Comparison of ENCODE assay signal across 18 cellular contexts in genomic region chr12:130513572-130513971, GRCh38.
A peak's percentile ranks its signal among the peaks of the same experiment; 100 is the strongest.
DNase-seq lines count a peak whose midpoint lies in the region; ATAC-seq, FAIRE-seq and TF ChIP-seq lines count a peak whose summit lies in the region.
"Had no signal": no experiment of that assay in that cellular context is flagged by ENCODE, and none has a peak within 500 bp of the region (broad histone marks: within the 10 kb centered on the region; RNA-seq: fewer than 3 reads in every experiment).

No MANE protein-coding gene starts in this region.

- TF ChIP-seq EP300 in HepG2 (IDR thresholded peaks at IDR 0.05; ENCODE audit: low read depth in 2 of 2, low read length in 2 of 2) (no peak), HepG2 (CRISPR knock-in tag; IDR thresholded peaks at IDR 0.05; ENCODE audit: borderline replicate concordance) (no peak)

- H3K27me3 Mint-ChIP-seq in glutamatergic neuron (ENCODE audit: unreplicated experiment), result peaks cover 5% of the 10 kb centered on the region

- 28% methylated on average over 2 of the region's 2 CpGs for WGBS in HepG2 (ENCODE audit: low lambda C conversion rate)
- 50% methylated on average over 2 of the region's 2 CpGs for WGBS in right lobe of liver (ENCODE audit: insufficient coverage, low coverage, low lambda C conversion rate, missing lambda C conversion rate)

- POLR2A ChIA-PET in HepG2 (lab: Yijun Ruan, JAX), result no interaction called here

- H3K27me3 ChIP-seq in HepG2 (ENCODE audit: control insufficient read depth in 1 of 2, insufficient read depth in 2 of 2, low read length in 2 of 2) (peaks cover 3 to 23% of the 10 kb centered on the region in 2 experiments; a peak in 3 of 5 replicates), right lobe of liver (no peaks in the 10 kb centered on the region), HAP-1 (ENCODE audit: low read depth) (no peaks in the 10 kb centered on the region)
- H3K27me3 ChIP-seq: BLaER1 had no signal

- FAIRE-seq in HepG2 (lab: Jason Lieb, UNC), result no peak
- FAIRE-seq: GM19239 had no signal

- CTCF ChIA-PET in HepG2 (lab: Yijun Ruan, JAX; ENCODE audit: low intra/inter-chr PET ratio, low total read pairs), result no interaction called here

- no peak for ATAC-seq in HepG2
- ATAC-seq in right lobe of liver, result no peak
- no peak for ATAC-seq in left colon

- H3K27ac Mint-ChIP-seq in glutamatergic neuron (ENCODE audit: unreplicated experiment), result peak overlapping the region; percentile 12
- H3K27ac Mint-ChIP-seq: CD8-positive, alpha-beta memory T cell; HFFc6 had no signal

- H3K79me2 ChIP-seq in HepG2 (ENCODE audit: insufficient read depth, low read length), result no peaks in the 10 kb centered on the region

- TF ChIP-seq RAD21 in HepG2 (CRISPR knock-in tag; IDR thresholded peaks at IDR 0.05), result no peak

- H3K36me3 ChIP-seq in HepG2 (replicated peaks in 1 of 2; ENCODE audit: control insufficient read depth in 1 of 2, insufficient read depth in 2 of 2, low read length in 2 of 2) (no peaks in the 10 kb centered on the region), right lobe of liver (no peaks in the 10 kb centered on the region), HAP-1 (replicated peaks) (no peaks in the 10 kb centered on the region)
- H3K36me3 ChIP-seq: BLaER1 had no signal

- no peak overlapping the region for H2AFZ ChIP-seq in HepG2 (ENCODE audit: low read length)

- no peaks in the 10 kb centered on the region for H3K4me1 ChIP-seq in HepG2 (ENCODE audit: insufficient read depth, low read length)
- no peaks in the 10 kb centered on the region for H3K4me1 ChIP-seq in right lobe of liver
- no peaks in the 10 kb centered on the region for H3K4me1 ChIP-seq in HAP-1
- H3K4me1 ChIP-seq: BLaER1, Caco-2 had no signal

- TF ChIP-seq CTCF in HepG2 (CRISPR knock-in tag; IDR thresholded peaks at IDR 0.05) (no peak), right lobe of liver (IDR thresholded peaks at IDR 0.05) (no peak), glutamatergic neuron (IDR thresholded peaks at IDR 0.05; ENCODE audit: partially characterized antibody, unreplicated experiment) (no peak)

- no peak overlapping the region for H3K4me3 ChIP-seq in HepG2 (replicated peaks in 1 of 3; ENCODE audit: insufficient read depth in 1 of 3, low read depth in 2 of 3, low read length in 3 of 3)
- no peak overlapping the region for H3K4me3 ChIP-seq in right lobe of liver
- no peak overlapping the region for H3K4me3 ChIP-seq in HAP-1
- H3K4me3 ChIP-seq: BLaER1 had no signal

- DNase-seq in HepG2 (ENCODE audit: low spot score), result no peak
- no peak for DNase-seq in right lobe of liver
- DNase-seq in glutamatergic neuron, result no peak
- peak; percentile 9 for DNase-seq in middle frontal gyrus (ENCODE audit: extremely low spot score, low spot score)
- DNase-seq in pons (ENCODE audit: low spot score), result no peak
- DNase-seq in left colon, result no peak
- no peak for DNase-seq in HAP-1 (ENCODE audit: low spot score in 2 of 2)
- DNase-seq: AML-193; Caco-2; CD8-positive, alpha-beta memory T cell; DND-41; GDM1; GOT3; HCEC 1CT; HFFc6 had no signal

- in situ Hi-C loops in HepG2 (cut with HindIII; ENCODE audit: extremely low pct_ligation_motif_present, low pct_unique_long_range_greater_than_20kb) (no loop called here), HAP-1 (cut with MboI; ENCODE audit: low sequenced_read_pairs) (no loop called here)

- peaks cover 17% of the 10 kb centered on the region for H3K36me3 Mint-ChIP-seq in glutamatergic neuron (ENCODE audit: unreplicated experiment)
- H3K36me3 Mint-ChIP-seq: CD8-positive, alpha-beta memory T cell had no signal

- intact Hi-C loops in HepG2 (cut with micrococcal nuclease; ENCODE audit: unreplicated experiment) (no loop called here), right lobe of liver (cut with DNase I) (no loop called here), left colon (cut with DNase I, micrococcal nuclease) (no loop called here)

- peaks cover 12% of the 10 kb centered on the region for H3K9me3 Mint-ChIP-seq in glutamatergic neuron (ENCODE audit: unreplicated experiment)

- H4K20me1 ChIP-seq in HepG2 (ENCODE audit: insufficient read depth, low read length), result no peaks in the 10 kb centered on the region
- H4K20me1 ChIP-seq: BLaER1 had no signal

- H3K9me3 ChIP-seq in HepG2 (ENCODE audit: low read length) (no peaks in the 10 kb centered on the region), right lobe of liver (no peaks in the 10 kb centered on the region), HAP-1 (no peaks in the 10 kb centered on the region)
- H3K9me3 ChIP-seq: BLaER1, Caco-2 had no signal

- no peak overlapping the region for H3K4me2 ChIP-seq in HepG2 (ENCODE audit: low read depth, low read length)
- H3K4me2 ChIP-seq: BLaER1 had no signal

- BruUV-seq in HepG2 (replicated peaks; lab: Mats Ljungman, UMichigan), result no TSS peak

- no peaks in the 10 kb centered on the region for H3K4me1 Mint-ChIP-seq in glutamatergic neuron (ENCODE audit: low read depth, unreplicated experiment)
- H3K4me1 Mint-ChIP-seq: CD8-positive, alpha-beta memory T cell had no signal

- no peak for TF ChIP-seq POLR2A in HepG2 (IDR thresholded peaks at IDR 0.05; ENCODE audit: insufficient read depth in 1 of 2, low read depth in 2 of 2, low read length in 2 of 2)
- no peak for TF ChIP-seq POLR2A in right lobe of liver (IDR thresholded peaks at IDR 0.05)

- no peak overlapping the region for H3K27ac ChIP-seq in HepG2 (ENCODE audit: extremely low read length, insufficient read depth, low read length)
- H3K27ac ChIP-seq in right lobe of liver, result no peak overlapping the region
- H3K27ac ChIP-seq: 22Rv1, BLaER1 had no signal

- H3K9ac ChIP-seq in HepG2 (ENCODE audit: insufficient read depth, low read depth, low read length), result no peak overlapping the region
- H3K9ac ChIP-seq: BLaER1 had no signal

- no peak overlapping the region for H3K4me3 Mint-ChIP-seq in glutamatergic neuron (ENCODE audit: unreplicated experiment)
- H3K4me3 Mint-ChIP-seq: CD8-positive, alpha-beta memory T cell; HFFc6 had no signal

TF ChIP-seq in HepG2, 621 proteins besides CTCF, POLR2A, EP300 and RAD21:
- no peak for TF ChIP-seq ZNF335 (CRISPR knock-in tag; IDR thresholded peaks at IDR 0.05)
- TF ChIP-seq ZMYM4 (CRISPR knock-in tag; IDR thresholded peaks at IDR 0.05), result no peak
- no peak for TF ChIP-seq ZNF577 (CRISPR knock-in tag; IDR thresholded peaks at IDR 0.05; ENCODE audit: borderline replicate concordance, low read depth)
- TF ChIP-seq ZNF280D (CRISPR knock-in tag; IDR thresholded peaks at IDR 0.05), result no peak
- TF ChIP-seq ZNF280B (CRISPR knock-in tag; IDR thresholded peaks at IDR 0.05; ENCODE audit: borderline replicate concordance), result no peak
- TF ChIP-seq PRPF4 (IDR thresholded peaks at IDR 0.05; ENCODE audit: low read depth, low read length, poor library complexity, severe bottlenecking), result no peak
- TF ChIP-seq MAFF (IDR thresholded peaks at IDR 0.05; ENCODE audit: low read depth, low read length), result peak; percentile 95
- TF ChIP-seq MAFK (conservative IDR thresholded peaks at IDR 0.05 in 1 of 2, IDR thresholded peaks at IDR 0.05 in 1 of 2; ENCODE audit: low read length in 2 of 2), result peak; percentile 93 to 97
- no peak for TF ChIP-seq ATF4 (CRISPR knock-in tag; IDR thresholded peaks at IDR 0.05)
- TF ChIP-seq SAFB2 (CRISPR knock-in tag; IDR thresholded peaks at IDR 0.05; ENCODE audit: borderline replicate concordance, low read depth), result no peak
